1 cellular context compared by ENCODE assay signal in the genomic region with DNA sequence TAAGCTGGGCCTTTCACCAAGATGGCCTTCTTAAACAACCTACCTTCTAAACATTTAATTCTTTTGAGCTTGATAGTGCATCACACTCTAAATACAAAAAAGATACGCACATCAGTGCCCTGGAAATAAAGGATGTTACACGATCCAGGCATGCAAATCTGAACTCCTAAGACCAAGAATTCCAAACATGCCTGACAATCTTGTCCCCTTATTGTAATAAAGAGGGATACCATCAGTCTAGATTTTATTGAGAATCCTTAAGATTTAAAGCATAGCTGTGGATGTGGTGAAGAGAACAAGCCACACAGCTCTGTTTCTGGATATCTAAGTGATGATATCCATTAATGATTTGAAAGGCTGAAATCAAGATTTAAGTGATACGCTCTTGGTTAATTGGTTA.
TF ChIP-seq lines count a peak whose summit lies in the region.

No MANE protein-coding gene starts in this region.

TF ChIP-seq in GM23338, 12 proteins besides CTCF, POLR2A, EP300 and RAD21:
- TF ChIP-seq ZNF462 (CRISPR knock-in tag; IDR thresholded peaks at IDR 0.05) (no peak), ETS1 (IDR thresholded peaks at IDR 0.05) (no peak), POLR2AphosphoS5 (IDR thresholded peaks at IDR 0.05; ENCODE audit: low read depth) (no peak)
